17 cellular contexts compared by ENCODE assay signal in genomic region chr9:123070210-123070609, GRCh38. TPM values are rescaled to one million over a fixed set of nuclear protein-coding genes. Genes with fewer than 3 reads are reported as not detected.
"Had no signal": no experiment of that assay in that cellular context is flagged by ENCODE, and none has a peak within 500 bp of the region (broad histone marks: within the 10 kb centered on the region; RNA-seq: fewer than 3 reads in every experiment).

No MANE protein-coding gene starts in this region.

- DNase-seq: activated B cell treated with CpG ODN at 0.5 μM for 24 hours; activated CD8-positive, alpha-beta memory T cell treated with anti-CD3 and anti-CD28 coated beads, Interleukin-2, amount 10 ng/mL, durations not matched to agents 7 days and 5 days; activated gamma-delta T cell; anterior cingulate cortex; brain microvascular endothelial cell; central memory CD4-positive, alpha-beta T cell; colonic mucosa; heart right ventricle; immature natural killer cell; left ventricle myocardium superior; occipital lobe; stimulated activated CD4-positive, alpha-beta T cell treated with anti-CD3 and anti-CD28 coated beads, Interleukin-12 subunit alpha, Interleukin-12 subunit beta, amount 100 ng/mL, for 4 hours; stimulated activated CD4-positive, alpha-beta T cell treated with anti-CD3 and anti-CD28 coated beads, Interleukin-2, amount 100 ng/mL, for 24 hours; T-helper 9 cell; testis had no signal

- H3K9me3 ChIP-seq: colonic mucosa, gastroesophageal sphincter, heart right ventricle, testis had no signal

- H3K27me3 Mint-ChIP-seq: activated B cell treated with CpG ODN at 0.5 μM for 24 hours; activated CD8-positive, alpha-beta memory T cell treated with anti-CD3 and anti-CD28 coated beads, Interleukin-2, amount 10 ng/mL, durations not matched to agents 7 days and 5 days; progenitor cell of endocrine pancreas had no signal

- H3K4me1 Mint-ChIP-seq: immature natural killer cell had no signal

- H3K27me3 ChIP-seq: brain microvascular endothelial cell, colonic mucosa, gastroesophageal sphincter, heart right ventricle, testis had no signal

- H3K4me3 Mint-ChIP-seq: activated B cell treated with CpG ODN at 0.5 μM for 24 hours; activated CD8-positive, alpha-beta memory T cell treated with anti-CD3 and anti-CD28 coated beads, Interleukin-2, amount 10 ng/mL, durations not matched to agents 7 days and 5 days; immature natural killer cell had no signal

- H3K9me3 Mint-ChIP-seq: activated B cell treated with CpG ODN at 0.5 μM for 24 hours, immature natural killer cell had no signal

- H3K4me1 ChIP-seq: colonic mucosa had no signal

- H3K36me3 ChIP-seq: brain microvascular endothelial cell had no signal

- H3K4me3 ChIP-seq: colonic mucosa, gastroesophageal sphincter, heart right ventricle, testis had no signal

- ATAC-seq: activated CD8-positive, alpha-beta memory T cell treated with anti-CD3 and anti-CD28 coated beads, Interleukin-2, amount 10 ng/mL, durations not matched to agents 7 days and 5 days; gastroesophageal sphincter; heart right ventricle; left ventricle myocardium superior had no signal

- H3K27ac Mint-ChIP-seq: activated B cell treated with CpG ODN at 0.5 μM for 24 hours; activated CD8-positive, alpha-beta memory T cell treated with anti-CD3 and anti-CD28 coated beads, Interleukin-2, amount 10 ng/mL, durations not matched to agents 7 days and 5 days; progenitor cell of endocrine pancreas had no signal

- H3K27ac ChIP-seq: colonic mucosa, gastroesophageal sphincter, testis had no signal

RNA-seq across cellular contexts. Expression of gene GPR21, which starts 36.7 kb away (rescaled TPM):
- polyA plus RNA-seq: immature natural killer cell had no signal
